ENCODE assay signal across 9 cellular contexts in genomic region chr9:96654450-96655197, GRCh38. TPM values are rescaled to one million over a fixed set of nuclear protein-coding genes. Genes with fewer than 3 reads are reported as not detected.
DNase-seq lines count a peak whose midpoint lies in the region; ATAC-seq and TF ChIP-seq lines count a peak whose summit lies in the region.
"Had no signal": no experiment of that assay in that cellular context is flagged by ENCODE, and none has a peak within 500 bp of the region (broad histone marks: within the 10 kb centered on the region; RNA-seq: fewer than 3 reads in every experiment).

No MANE protein-coding gene starts in this region.

- peak overlapping the region; percentile 84 to 88 for H3K27ac ChIP-seq in liver (ENCODE audit: low read depth in 1 of 2, low read length in 2 of 2)

- DNase-seq in NCI-H2107 treated with DMSO at 0.1 percent for 48 hours (lab: John Stamatoyannopoulos, UW; ENCODE audit: unreplicated experiment) (peak; percentile 14), NCI-H2107 (lab: John Stamatoyannopoulos, UW) (no peak), NCI-H510A (lab: John Stamatoyannopoulos, UW) (peak; percentile 58), dermis microvascular lymphatic vessel endothelial cell (ENCODE audit: low read depth in 2 of 2) (peak; percentile 88 to 96)
- peak; percentile 52 to 58 for DNase-seq in activated CD4-positive, alpha-beta T cell treated with anti-CD3 and anti-CD28 coated beads, Interleukin-2, amount 50 U/mL, for 4 hours
- DNase-seq in stimulated activated CD4-positive, alpha-beta T cell treated with anti-CD3 and anti-CD28 coated beads, Interleukin-2, amount 100 ng/mL, for 4 hours (ENCODE audit: low read depth): peak; percentile 54
- DNase-seq: DND-41 had no signal

- H3K9ac ChIP-seq in liver (ENCODE audit: low read depth in 1 of 2, low read length in 2 of 2): peak overlapping the region; percentile 66 to 73

- H3K27me3 ChIP-seq in liver (ENCODE audit: control insufficient read depth in 4 of 4, insufficient read depth in 4 of 4, low read length in 3 of 4): no peaks in the 10 kb centered on the region

- TF ChIP-seq RAD21 in liver (IDR thresholded peaks at IDR 0.05): peak in 1 of 2 donors; percentile 17

- peaks cover 2 to 11% (median 6%) of the 10 kb centered on the region in 4 donors for H3K36me3 ChIP-seq in liver (ENCODE audit: control insufficient read depth in 4 of 4, insufficient read depth in 3 of 4, low read depth in 1 of 4, low read length in 3 of 4)

- peak; percentile 50 for ATAC-seq in HG03108 (IDR thresholded peaks at IDR 0.05; ENCODE audit: unreplicated experiment)

- no peak for TF ChIP-seq CTCF in liver (IDR thresholded peaks at IDR 0.05; ENCODE audit: low read depth, low read length, missing input control)

- H3K9me3 ChIP-seq in liver (ENCODE audit: control insufficient read depth in 4 of 4, low read length in 3 of 4): no peaks in the 10 kb centered on the region

- WGBS in liver: under 1% methylated on average over 74 of the region's 74 CpGs

- H3K4me3 ChIP-seq in liver (ENCODE audit: low read depth in 1 of 3, low read length in 3 of 3): peak overlapping the region; percentile 68 to 93 (median 78)

- H3K4me1 ChIP-seq in liver (ENCODE audit: control insufficient read depth in 4 of 4, insufficient read depth in 4 of 4, low read length in 3 of 4): peaks cover 1 to 8% (median 5%) of the 10 kb centered on the region in 4 donors

TF ChIP-seq in liver, 16 proteins besides CTCF, POLR2A, EP300 and RAD21:
- TF ChIP-seq HNF4A (conservative IDR thresholded peaks at IDR 0.05): no peak
- TF ChIP-seq, protein P1, sequence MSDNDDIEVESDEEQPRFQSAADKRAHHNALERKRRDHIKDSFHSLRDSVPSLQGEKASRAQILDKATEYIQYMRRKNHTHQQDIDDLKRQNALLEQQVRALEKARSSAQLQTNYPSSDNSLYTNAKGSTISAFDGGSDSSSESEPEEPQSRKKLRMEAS (IDR thresholded peaks at IDR 0.05): no peak
- peak; percentile 31 to 45 for TF ChIP-seq EGR1 (IDR thresholded peaks at IDR 0.05; ENCODE audit: low read depth in 2 of 2)
TF ChIP-seq in liver: peak in this region for 1.

RNA-seq across cellular contexts. Expression of gene PRXL2C, which starts 0.5 kb away (rescaled TPM):
- 25.4 and 27.2 TPM in 2 replicates for total RNA-seq in dermis microvascular lymphatic vessel endothelial cell
- 1 to 10 TPM; 2.8 to 5.4 TPM for total RNA-seq in liver
- 1 to 10 TPM; 2.2 to 6.7 TPM for polyA plus RNA-seq in liver

RNA-seq across cellular contexts. Expression of gene CDC14B, which starts 35.0 kb away (rescaled TPM):
- total RNA-seq in dermis microvascular lymphatic vessel endothelial cell (5.6 and 8.7 TPM in 2 replicates), liver (10 to 100 TPM in 1 of 2 donors, 1 to 10 TPM in 1; 8.8 to 33.3 TPM)
- 10 to 100 TPM; 11.3 TPM for polyA plus RNA-seq in liver
